ENCODE assay signal across 1 cellular context in the genomic region with DNA sequence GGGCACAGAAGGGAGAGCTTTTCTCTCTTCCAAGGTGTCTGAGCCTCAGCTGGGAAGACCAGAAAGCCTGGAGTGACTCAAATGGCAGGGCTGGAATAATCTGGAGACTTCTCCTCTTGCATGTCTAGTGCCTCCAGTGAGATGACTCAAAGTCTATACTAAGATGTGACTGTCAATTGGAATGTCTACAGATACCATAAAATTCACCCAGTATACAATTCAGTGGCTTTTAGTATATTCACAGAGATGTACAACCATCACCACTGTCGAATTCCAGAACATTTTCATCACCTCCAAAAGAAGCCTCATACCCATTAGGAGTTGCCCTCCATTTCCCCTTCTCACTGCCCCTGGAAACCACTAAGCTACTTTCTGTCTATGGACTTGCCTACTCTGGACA.
TF ChIP-seq lines count a peak whose summit lies in the region.

No MANE protein-coding gene starts in this region.

TF ChIP-seq in IMR-90, 13 proteins besides CTCF, POLR2A, EP300 and RAD21:
- TF ChIP-seq FOS (IDR thresholded peaks at IDR 0.05; ENCODE audit: low read depth, low read length): peak; percentile 32; the same call in 1 of the 2 replicates
- no peak for TF ChIP-seq NFE2L2 (IDR thresholded peaks at IDR 0.05; ENCODE audit: low read depth, low read length)
- no peak for TF ChIP-seq BHLHE40 (IDR thresholded peaks at IDR 0.05; ENCODE audit: low read depth, low read length)
